In the genomic region with DNA sequence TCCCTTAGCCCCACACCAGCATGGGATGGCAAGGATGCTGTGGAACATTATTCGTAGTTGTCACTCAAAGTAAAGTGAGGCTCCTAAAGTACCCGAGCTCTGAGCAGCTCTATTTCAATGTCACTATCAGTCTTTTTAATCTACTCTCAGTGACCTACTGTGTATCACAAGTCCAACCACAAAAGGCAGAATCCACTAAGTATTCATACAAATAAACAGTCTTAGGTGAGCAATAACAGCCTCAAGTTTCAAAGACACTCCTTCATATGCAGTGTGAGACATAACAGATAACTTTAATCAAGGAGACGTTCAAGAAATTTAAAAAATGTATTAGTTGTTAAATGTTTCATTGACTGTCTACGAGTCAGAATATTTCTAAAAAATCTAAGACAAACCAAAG, we compare ENCODE assay signal across 2 cellular contexts.
TF ChIP-seq lines count a peak whose summit lies in the region.

No MANE protein-coding gene starts in this region.

TF ChIP-seq in A549, 52 proteins besides CTCF, POLR2A, EP300 and RAD21 (continued from another document):
- TF ChIP-seq FOSB (CRISPR knock-in tag; IDR thresholded peaks at IDR 0.05) = no peak
- TF ChIP-seq TP53 (CRISPR knock-in tag; IDR thresholded peaks at IDR 0.05) = no peak
- TF ChIP-seq, protein P1, sequence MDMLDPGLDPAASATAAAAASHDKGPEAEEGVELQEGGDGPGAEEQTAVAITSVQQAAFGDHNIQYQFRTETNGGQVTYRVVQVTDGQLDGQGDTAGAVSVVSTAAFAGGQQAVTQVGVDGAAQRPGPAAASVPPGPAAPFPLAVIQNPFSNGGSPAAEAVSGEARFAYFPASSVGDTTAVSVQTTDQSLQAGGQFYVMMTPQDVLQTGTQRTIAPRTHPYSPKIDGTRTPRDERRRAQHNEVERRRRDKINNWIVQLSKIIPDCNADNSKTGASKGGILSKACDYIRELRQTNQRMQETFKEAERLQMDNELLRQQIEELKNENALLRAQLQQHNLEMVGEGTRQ (IDR thresholded peaks at IDR 0.05) = no peak
- TF ChIP-seq FOXS1 (CRISPR knock-in tag; IDR thresholded peaks at IDR 0.05) = no peak
- TF ChIP-seq ZSCAN20 (CRISPR knock-in tag; IDR thresholded peaks at IDR 0.05) = no peak
- no peak for TF ChIP-seq ZFP36 (IDR thresholded peaks at IDR 0.05; ENCODE audit: borderline replicate concordance, partially characterized antibody)
- TF ChIP-seq SMC3 (IDR thresholded peaks at IDR 0.05) = no peak
- no peak for TF ChIP-seq MAFK (IDR thresholded peaks at IDR 0.05; ENCODE audit: partially characterized antibody)
- TF ChIP-seq NFE2L2 (conservative IDR thresholded peaks at IDR 0.05; ENCODE audit: low read length) = no peak
- TF ChIP-seq, protein P2, sequence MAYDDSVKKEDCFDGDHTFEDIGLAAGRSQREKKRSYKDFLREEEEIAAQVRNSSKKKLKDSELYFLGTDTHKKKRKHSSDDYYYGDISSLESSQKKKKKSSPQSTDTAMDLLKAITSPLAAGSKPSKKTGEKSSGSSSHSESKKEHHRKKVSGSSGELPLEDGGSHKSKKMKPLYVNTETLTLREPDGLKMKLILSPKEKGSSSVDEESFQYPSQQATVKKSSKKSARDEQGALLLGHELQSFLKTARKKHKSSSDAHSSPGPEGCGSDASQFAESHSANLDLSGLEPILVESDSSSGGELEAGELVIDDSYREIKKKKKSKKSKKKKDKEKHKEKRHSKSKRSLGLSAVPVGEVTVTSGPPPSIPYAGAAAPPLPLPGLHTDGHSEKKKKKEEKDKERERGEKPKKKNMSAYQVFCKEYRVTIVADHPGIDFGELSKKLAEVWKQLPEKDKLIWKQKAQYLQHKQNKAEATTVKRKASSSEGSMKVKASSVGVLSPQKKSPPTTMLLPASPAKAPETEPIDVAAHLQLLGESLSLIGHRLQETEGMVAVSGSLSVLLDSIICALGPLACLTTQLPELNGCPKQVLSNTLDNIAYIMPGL (CRISPR knock-in tag; IDR thresholded peaks at IDR 0.05; ENCODE audit: borderline replicate concordance) = no peak
- TF ChIP-seq CHD4 (IDR thresholded peaks at IDR 0.05; ENCODE audit: borderline replicate concordance) = no peak

TF ChIP-seq in H1, 55 proteins besides CTCF, POLR2A, EP300 and RAD21 (continued from another document):
- TF ChIP-seq TCF12 (IDR thresholded peaks at IDR 0.05; ENCODE audit: low read depth, low read length) (no peak), SIN3A (conservative IDR thresholded peaks at IDR 0.05 in 1 of 2, IDR thresholded peaks at IDR 0.05 in 1 of 2; ENCODE audit: low read depth in 1 of 2, low read length in 2 of 2) (no peak), CHD1 (IDR thresholded peaks at IDR 0.05; ENCODE audit: low read depth, low read length) (no peak), TAF7 (optimal IDR thresholded peaks at IDR 0.05; ENCODE audit: borderline replicate concordance, low read depth, low read length) (no peak), BCL11A (IDR thresholded peaks at IDR 0.05; ENCODE audit: low read depth in 2 of 2, low read length in 2 of 2) (no peak), POU5F1 (IDR thresholded peaks at IDR 0.05; ENCODE audit: low read depth, low read length) (no peak), RBBP5 (IDR thresholded peaks at IDR 0.05; ENCODE audit: borderline replicate concordance, low read depth, low read length) (no peak), KDM4A (IDR thresholded peaks at IDR 0.05; ENCODE audit: low read depth, low read length, severe bottlenecking) (no peak), SUZ12 (IDR thresholded peaks at IDR 0.05; ENCODE audit: low read length) (no peak), SIX5 (IDR thresholded peaks at IDR 0.05; ENCODE audit: low read depth, low read length) (no peak), MAFK (IDR thresholded peaks at IDR 0.05; ENCODE audit: low read depth, low read length) (no peak), CBX5 (IDR thresholded peaks at IDR 0.05; ENCODE audit: low read depth, low read length) (no peak), SAP30 (IDR thresholded peaks at IDR 0.05; ENCODE audit: insufficient read depth, insufficient replicate concordance, low read length) (no peak), ASH2L (IDR thresholded peaks at IDR 0.05; ENCODE audit: low read length) (no peak), EZH2 (IDR thresholded peaks at IDR 0.05; ENCODE audit: low read depth, low read length, severe bottlenecking) (no peak), RXRA (IDR thresholded peaks at IDR 0.05; ENCODE audit: insufficient read depth, low read depth, low read length) (no peak)
- TF ChIP-seq, protein P3, sequence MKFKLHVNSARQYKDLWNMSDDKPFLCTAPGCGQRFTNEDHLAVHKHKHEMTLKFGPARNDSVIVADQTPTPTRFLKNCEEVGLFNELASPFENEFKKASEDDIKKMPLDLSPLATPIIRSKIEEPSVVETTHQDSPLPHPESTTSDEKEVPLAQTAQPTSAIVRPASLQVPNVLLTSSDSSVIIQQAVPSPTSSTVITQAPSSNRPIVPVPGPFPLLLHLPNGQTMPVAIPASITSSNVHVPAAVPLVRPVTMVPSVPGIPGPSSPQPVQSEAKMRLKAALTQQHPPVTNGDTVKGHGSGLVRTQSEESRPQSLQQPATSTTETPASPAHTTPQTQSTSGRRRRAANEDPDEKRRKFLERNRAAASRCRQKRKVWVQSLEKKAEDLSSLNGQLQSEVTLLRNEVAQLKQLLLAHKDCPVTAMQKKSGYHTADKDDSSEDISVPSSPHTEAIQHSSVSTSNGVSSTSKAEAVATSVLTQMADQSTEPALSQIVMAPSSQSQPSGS (IDR thresholded peaks at IDR 0.05; ENCODE audit: low read length) = no peak
- TF ChIP-seq, protein P4, sequence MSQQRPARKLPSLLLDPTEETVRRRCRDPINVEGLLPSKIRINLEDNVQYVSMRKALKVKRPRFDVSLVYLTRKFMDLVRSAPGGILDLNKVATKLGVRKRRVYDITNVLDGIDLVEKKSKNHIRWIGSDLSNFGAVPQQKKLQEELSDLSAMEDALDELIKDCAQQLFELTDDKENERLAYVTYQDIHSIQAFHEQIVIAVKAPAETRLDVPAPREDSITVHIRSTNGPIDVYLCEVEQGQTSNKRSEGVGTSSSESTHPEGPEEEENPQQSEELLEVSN (IDR thresholded peaks at IDR 0.05) = no peak
- TF ChIP-seq, protein P5, sequence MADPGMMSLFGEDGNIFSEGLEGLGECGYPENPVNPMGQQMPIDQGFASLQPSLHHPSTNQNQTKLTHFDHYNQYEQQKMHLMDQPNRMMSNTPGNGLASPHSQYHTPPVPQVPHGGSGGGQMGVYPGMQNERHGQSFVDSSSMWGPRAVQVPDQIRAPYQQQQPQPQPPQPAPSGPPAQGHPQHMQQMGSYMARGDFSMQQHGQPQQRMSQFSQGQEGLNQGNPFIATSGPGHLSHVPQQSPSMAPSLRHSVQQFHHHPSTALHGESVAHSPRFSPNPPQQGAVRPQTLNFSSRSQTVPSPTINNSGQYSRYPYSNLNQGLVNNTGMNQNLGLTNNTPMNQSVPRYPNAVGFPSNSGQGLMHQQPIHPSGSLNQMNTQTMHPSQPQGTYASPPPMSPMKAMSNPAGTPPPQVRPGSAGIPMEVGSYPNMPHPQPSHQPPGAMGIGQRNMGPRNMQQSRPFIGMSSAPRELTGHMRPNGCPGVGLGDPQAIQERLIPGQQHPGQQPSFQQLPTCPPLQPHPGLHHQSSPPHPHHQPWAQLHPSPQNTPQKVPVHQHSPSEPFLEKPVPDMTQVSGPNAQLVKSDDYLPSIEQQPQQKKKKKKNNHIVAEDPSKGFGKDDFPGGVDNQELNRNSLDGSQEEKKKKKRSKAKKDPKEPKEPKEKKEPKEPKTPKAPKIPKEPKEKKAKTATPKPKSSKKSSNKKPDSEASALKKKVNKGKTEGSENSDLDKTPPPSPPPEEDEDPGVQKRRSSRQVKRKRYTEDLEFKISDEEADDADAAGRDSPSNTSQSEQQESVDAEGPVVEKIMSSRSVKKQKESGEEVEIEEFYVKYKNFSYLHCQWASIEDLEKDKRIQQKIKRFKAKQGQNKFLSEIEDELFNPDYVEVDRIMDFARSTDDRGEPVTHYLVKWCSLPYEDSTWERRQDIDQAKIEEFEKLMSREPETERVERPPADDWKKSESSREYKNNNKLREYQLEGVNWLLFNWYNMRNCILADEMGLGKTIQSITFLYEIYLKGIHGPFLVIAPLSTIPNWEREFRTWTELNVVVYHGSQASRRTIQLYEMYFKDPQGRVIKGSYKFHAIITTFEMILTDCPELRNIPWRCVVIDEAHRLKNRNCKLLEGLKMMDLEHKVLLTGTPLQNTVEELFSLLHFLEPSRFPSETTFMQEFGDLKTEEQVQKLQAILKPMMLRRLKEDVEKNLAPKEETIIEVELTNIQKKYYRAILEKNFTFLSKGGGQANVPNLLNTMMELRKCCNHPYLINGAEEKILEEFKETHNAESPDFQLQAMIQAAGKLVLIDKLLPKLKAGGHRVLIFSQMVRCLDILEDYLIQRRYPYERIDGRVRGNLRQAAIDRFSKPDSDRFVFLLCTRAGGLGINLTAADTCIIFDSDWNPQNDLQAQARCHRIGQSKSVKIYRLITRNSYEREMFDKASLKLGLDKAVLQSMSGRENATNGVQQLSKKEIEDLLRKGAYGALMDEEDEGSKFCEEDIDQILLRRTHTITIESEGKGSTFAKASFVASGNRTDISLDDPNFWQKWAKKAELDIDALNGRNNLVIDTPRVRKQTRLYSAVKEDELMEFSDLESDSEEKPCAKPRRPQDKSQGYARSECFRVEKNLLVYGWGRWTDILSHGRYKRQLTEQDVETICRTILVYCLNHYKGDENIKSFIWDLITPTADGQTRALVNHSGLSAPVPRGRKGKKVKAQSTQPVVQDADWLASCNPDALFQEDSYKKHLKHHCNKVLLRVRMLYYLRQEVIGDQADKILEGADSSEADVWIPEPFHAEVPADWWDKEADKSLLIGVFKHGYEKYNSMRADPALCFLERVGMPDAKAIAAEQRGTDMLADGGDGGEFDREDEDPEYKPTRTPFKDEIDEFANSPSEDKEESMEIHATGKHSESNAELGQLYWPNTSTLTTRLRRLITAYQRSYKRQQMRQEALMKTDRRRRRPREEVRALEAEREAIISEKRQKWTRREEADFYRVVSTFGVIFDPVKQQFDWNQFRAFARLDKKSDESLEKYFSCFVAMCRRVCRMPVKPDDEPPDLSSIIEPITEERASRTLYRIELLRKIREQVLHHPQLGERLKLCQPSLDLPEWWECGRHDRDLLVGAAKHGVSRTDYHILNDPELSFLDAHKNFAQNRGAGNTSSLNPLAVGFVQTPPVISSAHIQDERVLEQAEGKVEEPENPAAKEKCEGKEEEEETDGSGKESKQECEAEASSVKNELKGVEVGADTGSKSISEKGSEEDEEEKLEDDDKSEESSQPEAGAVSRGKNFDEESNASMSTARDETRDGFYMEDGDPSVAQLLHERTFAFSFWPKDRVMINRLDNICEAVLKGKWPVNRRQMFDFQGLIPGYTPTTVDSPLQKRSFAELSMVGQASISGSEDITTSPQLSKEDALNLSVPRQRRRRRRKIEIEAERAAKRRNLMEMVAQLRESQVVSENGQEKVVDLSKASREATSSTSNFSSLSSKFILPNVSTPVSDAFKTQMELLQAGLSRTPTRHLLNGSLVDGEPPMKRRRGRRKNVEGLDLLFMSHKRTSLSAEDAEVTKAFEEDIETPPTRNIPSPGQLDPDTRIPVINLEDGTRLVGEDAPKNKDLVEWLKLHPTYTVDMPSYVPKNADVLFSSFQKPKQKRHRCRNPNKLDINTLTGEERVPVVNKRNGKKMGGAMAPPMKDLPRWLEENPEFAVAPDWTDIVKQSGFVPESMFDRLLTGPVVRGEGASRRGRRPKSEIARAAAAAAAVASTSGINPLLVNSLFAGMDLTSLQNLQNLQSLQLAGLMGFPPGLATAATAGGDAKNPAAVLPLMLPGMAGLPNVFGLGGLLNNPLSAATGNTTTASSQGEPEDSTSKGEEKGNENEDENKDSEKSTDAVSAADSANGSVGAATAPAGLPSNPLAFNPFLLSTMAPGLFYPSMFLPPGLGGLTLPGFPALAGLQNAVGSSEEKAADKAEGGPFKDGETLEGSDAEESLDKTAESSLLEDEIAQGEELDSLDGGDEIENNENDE (IDR thresholded peaks at IDR 0.05; ENCODE audit: insufficient replicate concordance, low read length) = no peak
